24 cellular contexts compared by ENCODE assay signal in the genomic region with DNA sequence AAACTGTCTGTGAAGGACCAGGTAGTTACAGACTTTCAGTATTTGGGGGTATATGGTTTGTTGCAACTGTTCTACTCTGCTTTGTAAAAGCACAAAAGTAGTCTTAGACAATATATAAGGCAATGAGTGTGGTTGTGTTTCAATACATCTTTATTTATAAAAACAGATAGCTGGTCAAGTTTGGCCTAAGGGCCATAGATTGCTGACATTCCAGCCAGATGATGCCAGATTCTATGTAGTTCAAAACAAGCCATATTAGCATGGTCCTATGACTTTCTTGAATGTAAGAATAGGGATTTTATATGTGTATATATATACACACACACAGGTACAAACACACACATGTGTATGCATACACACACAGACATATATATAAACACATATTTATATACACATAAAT.
"Had no signal": no experiment of that assay in that cellular context is flagged by ENCODE, and none has a peak within 500 bp of the region (broad histone marks: within the 10 kb centered on the region; RNA-seq: fewer than 3 reads in every experiment).

No MANE protein-coding gene starts in this region.

- H3K9me3 ChIP-seq: gastroesophageal sphincter, left ventricle myocardium inferior, lower lobe of right lung, pancreas, testis, tibial nerve had no signal

- H3K4me3 Mint-ChIP-seq: immature natural killer cell; memory B cell; mesothelial cell of epicardium; natural killer cell; neural progenitor cell; stimulated activated effector memory CD8-positive, alpha-beta T cell treated with anti-CD3 and anti-CD28 coated beads, Interleukin-12 subunit alpha, Interleukin-12 subunit beta, amount 100 ng/mL, for 72 hours; stimulated activated naive CD8-positive, alpha-beta T cell treated with anti-CD3 and anti-CD28 coated beads, Interleukin-15, Interleukin-2, amounts not matched to agents 100 ng/mL and 50 ng/mL, for 24 hours had no signal

- H3K27ac Mint-ChIP-seq: immature natural killer cell; memory B cell; mesothelial cell of epicardium; natural killer cell; neural progenitor cell; progenitor cell of endocrine pancreas; stimulated activated effector memory CD8-positive, alpha-beta T cell treated with anti-CD3 and anti-CD28 coated beads, Interleukin-12 subunit alpha, Interleukin-12 subunit beta, amount 100 ng/mL, for 72 hours; stimulated activated naive CD8-positive, alpha-beta T cell treated with anti-CD3 and anti-CD28 coated beads, Interleukin-15, Interleukin-2, amounts not matched to agents 100 ng/mL and 50 ng/mL, for 24 hours had no signal

- H3K4me1 ChIP-seq: gastroesophageal sphincter, left ventricle myocardium inferior, lower lobe of right lung, pancreas, testis, tibial nerve had no signal

- H3K4me3 ChIP-seq: gastroesophageal sphincter, left ventricle myocardium inferior, lower lobe of right lung, neural progenitor cell, pancreas, smooth muscle cell, testis, tibial nerve had no signal

- H3K27ac ChIP-seq: gastroesophageal sphincter, left ventricle myocardium inferior, lower lobe of right lung, neural progenitor cell, pancreas, testis, tibial nerve had no signal

- ATAC-seq: esophagus mucosa; gastroesophageal sphincter; left cardiac atrium; lower lobe of right lung; natural killer cell; pancreas; right cardiac atrium; stimulated activated effector memory CD8-positive, alpha-beta T cell treated with anti-CD3 and anti-CD28 coated beads, Interleukin-12 subunit alpha, Interleukin-12 subunit beta, amount 100 ng/mL, for 72 hours had no signal

- H3K4me1 Mint-ChIP-seq: immature natural killer cell; memory B cell; mesothelial cell of epicardium; natural killer cell; stimulated activated effector memory CD8-positive, alpha-beta T cell treated with anti-CD3 and anti-CD28 coated beads, Interleukin-12 subunit alpha, Interleukin-12 subunit beta, amount 100 ng/mL, for 72 hours had no signal

- H3K27me3 ChIP-seq: gastroesophageal sphincter, neural progenitor cell, pancreas, testis, tibial nerve had no signal

- DNase-seq: effector memory CD4-positive, alpha-beta T cell; glutamatergic neuron; immature natural killer cell; kidney; left cardiac atrium; left ventricle myocardium inferior; lower lobe of right lung; natural killer cell; occipital lobe; pancreas; right cardiac atrium; stimulated activated CD4-positive, alpha-beta T cell treated with anti-CD3 and anti-CD28 coated beads, Interleukin-2, amount 100 ng/mL, for 48 hours; stimulated activated CD8-positive, alpha-beta memory T cell treated with anti-CD3 and anti-CD28 coated beads, Interleukin-4, amount 100 ng/mL, for 48 hours; testis had no signal

- H3K9me3 Mint-ChIP-seq: memory B cell; mesothelial cell of epicardium; neural progenitor cell; stimulated activated naive CD8-positive, alpha-beta T cell treated with anti-CD3 and anti-CD28 coated beads, Interleukin-15, Interleukin-2, amounts not matched to agents 100 ng/mL and 50 ng/mL, for 24 hours had no signal

- H3K36me3 ChIP-seq: gastroesophageal sphincter, left ventricle myocardium inferior, lower lobe of right lung, neural progenitor cell, pancreas, tibial nerve had no signal

- H3K36me3 Mint-ChIP-seq: immature natural killer cell; memory B cell; mesothelial cell of epicardium; natural killer cell; neural progenitor cell; stimulated activated effector memory CD8-positive, alpha-beta T cell treated with anti-CD3 and anti-CD28 coated beads, Interleukin-12 subunit alpha, Interleukin-12 subunit beta, amount 100 ng/mL, for 72 hours had no signal

- H3K27me3 Mint-ChIP-seq: memory B cell; progenitor cell of endocrine pancreas; stimulated activated naive CD8-positive, alpha-beta T cell treated with anti-CD3 and anti-CD28 coated beads, Interleukin-15, Interleukin-2, amounts not matched to agents 100 ng/mL and 50 ng/mL, for 24 hours had no signal
